ENCODE assay signal across 1 cellular context in genomic region chr17:2401426-2402221, GRCh38.
A peak's percentile ranks its signal among the peaks of the same experiment; 100 is the strongest.
TF ChIP-seq lines count a peak whose summit lies in the region.

No MANE protein-coding gene starts in this region.

TF ChIP-seq in HEK293, 187 proteins besides CTCF, POLR2A, EP300 and RAD21 (continued from another document and continues in another):
- TF ChIP-seq ZBTB44 (tag by site-specific recombination; IDR thresholded peaks at IDR 0.05), result no peak; the same call in 1 of the 2 replicates
- TF ChIP-seq ZNF548 (tag by site-specific recombination; IDR thresholded peaks at IDR 0.05), result no peak
- peak; percentile 52; the same call in 1 of the 2 replicates for TF ChIP-seq PRDM4 (tag by site-specific recombination; IDR thresholded peaks at IDR 0.05)
- peak; percentile 32 for TF ChIP-seq ZSCAN30 (tag by site-specific recombination; IDR thresholded peaks at IDR 0.05)
- TF ChIP-seq ZNF146 (tag by site-specific recombination; IDR thresholded peaks at IDR 0.05), result no peak
- TF ChIP-seq ZNF449 (tag by site-specific recombination; IDR thresholded peaks at IDR 0.05), result 0 out of 2 replicates have a peak, but pooled peaks have one; percentile 6
- no peak for TF ChIP-seq ZNF404 (tag by site-specific recombination; IDR thresholded peaks at IDR 0.05)
- TF ChIP-seq TCF7L2 (IDR thresholded peaks at IDR 0.05; ENCODE audit: borderline replicate concordance, low read depth, low read length), result no peak
- TF ChIP-seq ZEB2 (tag by site-specific recombination; IDR thresholded peaks at IDR 0.05), result peak; percentile 96
- no peak for TF ChIP-seq SCRT1 (tag by site-specific recombination; IDR thresholded peaks at IDR 0.05; ENCODE audit: borderline replicate concordance)
- peak; percentile 70 for TF ChIP-seq ZNF501 (tag by site-specific recombination; IDR thresholded peaks at IDR 0.05)
- no peak for TF ChIP-seq YY1 (tag by site-specific recombination; IDR thresholded peaks at IDR 0.05)
- no peak for TF ChIP-seq ZNF664 (tag by site-specific recombination; IDR thresholded peaks at IDR 0.05)
- no peak for TF ChIP-seq MZF1 (tag by site-specific recombination; IDR thresholded peaks at IDR 0.05; ENCODE audit: borderline replicate concordance)
- TF ChIP-seq ZNF571 (tag by site-specific recombination; IDR thresholded peaks at IDR 0.05), result no peak
- TF ChIP-seq BCL11B (tag by site-specific recombination; IDR thresholded peaks at IDR 0.05; ENCODE audit: low read depth), result peak; percentile 76; the same call in 1 of the 2 replicates
- TF ChIP-seq ZFP41 (tag by site-specific recombination; IDR thresholded peaks at IDR 0.05; ENCODE audit: borderline replicate concordance), result no peak
- TF ChIP-seq ZBTB8A (tag by site-specific recombination; IDR thresholded peaks at IDR 0.05), result peak; percentile 91
- no peak for TF ChIP-seq HOXA7 (CRISPR knock-in tag; IDR thresholded peaks at IDR 0.05; ENCODE audit: borderline replicate concordance)
- peak; percentile 99 for TF ChIP-seq ZFP69B (tag by site-specific recombination; IDR thresholded peaks at IDR 0.05)
- peak; percentile 99 for TF ChIP-seq ZNF692 (tag by site-specific recombination; IDR thresholded peaks at IDR 0.05)
- no peak for TF ChIP-seq ZNF560 (tag by site-specific recombination; IDR thresholded peaks at IDR 0.05; ENCODE audit: borderline replicate concordance)
- TF ChIP-seq ZNF580 (tag by site-specific recombination; IDR thresholded peaks at IDR 0.05), result peak; percentile 50
- TF ChIP-seq ZBTB17 (tag by site-specific recombination; IDR thresholded peaks at IDR 0.05), result peak; percentile 50
- no peak for TF ChIP-seq ZSCAN4 (tag by site-specific recombination; IDR thresholded peaks at IDR 0.05)
- TF ChIP-seq OSR2 (tag by site-specific recombination; IDR thresholded peaks at IDR 0.05), result no peak
- TF ChIP-seq ZNF629 (tag by site-specific recombination; IDR thresholded peaks at IDR 0.05), result peak; percentile 89
- no peak for TF ChIP-seq ZNF112 (tag by site-specific recombination; IDR thresholded peaks at IDR 0.05)
- TF ChIP-seq ZNF600 (tag by site-specific recombination; IDR thresholded peaks at IDR 0.05), result 0 out of 2 replicates have a peak, but pooled peaks have one; percentile 14
- peak; percentile 93 for TF ChIP-seq ZIC2 (tag by site-specific recombination; IDR thresholded peaks at IDR 0.05)
- TF ChIP-seq KLF16 (tag by site-specific recombination; IDR thresholded peaks at IDR 0.05), result peak; percentile 96
- no peak; the same call in 1 of the 2 replicates for TF ChIP-seq ZNF843 (tag by site-specific recombination; IDR thresholded peaks at IDR 0.05)
- no peak for TF ChIP-seq ZNF529 (tag by site-specific recombination; IDR thresholded peaks at IDR 0.05; ENCODE audit: insufficient replicate concordance)
- TF ChIP-seq ZFP37 (tag by site-specific recombination; IDR thresholded peaks at IDR 0.05), result 0 out of 2 replicates have a peak, but pooled peaks have one; percentile 34
- no peak for TF ChIP-seq ZNF785 (tag by site-specific recombination; IDR thresholded peaks at IDR 0.05)
- no peak for TF ChIP-seq BCL6B (tag by site-specific recombination; IDR thresholded peaks at IDR 0.05)
- no peak for TF ChIP-seq SALL2 (tag by site-specific recombination; IDR thresholded peaks at IDR 0.05; ENCODE audit: borderline replicate concordance)
- TF ChIP-seq ZNF132 (tag by site-specific recombination; IDR thresholded peaks at IDR 0.05; ENCODE audit: borderline replicate concordance), result no peak
- peak; percentile 85 for TF ChIP-seq GLIS1 (tag by site-specific recombination; IDR thresholded peaks at IDR 0.05)
- TF ChIP-seq ZNF768 (tag by site-specific recombination; IDR thresholded peaks at IDR 0.05), result no peak
- TF ChIP-seq ZNF239 (tag by site-specific recombination; IDR thresholded peaks at IDR 0.05), result no peak
- TF ChIP-seq ZSCAN5A (tag by site-specific recombination; IDR thresholded peaks at IDR 0.05), result no peak
- no peak; the same call in 1 of the 2 replicates for TF ChIP-seq ZNF2 (tag by site-specific recombination; IDR thresholded peaks at IDR 0.05)
- no peak for TF ChIP-seq ZNF433 (tag by site-specific recombination; IDR thresholded peaks at IDR 0.05; ENCODE audit: low read depth)
- no peak for TF ChIP-seq GLI2 (tag by site-specific recombination; IDR thresholded peaks at IDR 0.05; ENCODE audit: borderline replicate concordance, low read depth)
- TF ChIP-seq ZBTB1 (tag by site-specific recombination; IDR thresholded peaks at IDR 0.05), result no peak
- TF ChIP-seq ZBTB26 (tag by site-specific recombination; optimal IDR thresholded peaks at IDR 0.05), result peak; percentile 65
- no peak for TF ChIP-seq ZNF175 (tag by site-specific recombination; IDR thresholded peaks at IDR 0.05)
- TF ChIP-seq KLF1 (tag by site-specific recombination; IDR thresholded peaks at IDR 0.05), result peak; percentile 79
- TF ChIP-seq ZBTB20 (tag by site-specific recombination; IDR thresholded peaks at IDR 0.05), result peak; percentile 87
- TF ChIP-seq ATF2 (tag by site-specific recombination; IDR thresholded peaks at IDR 0.05; ENCODE audit: low read depth), result peak; percentile 82
- no peak for TF ChIP-seq AEBP2 (tag by site-specific recombination; IDR thresholded peaks at IDR 0.05; ENCODE audit: borderline replicate concordance)
- no peak for TF ChIP-seq SETDB1 (IDR thresholded peaks at IDR 0.05; ENCODE audit: insufficient read length, low read length)
